Comparison of ENCODE assay signal across 17 cellular contexts in genomic region chr3:103712320-103713008, GRCh38.
DNase-seq lines count a peak whose midpoint lies in the region; ATAC-seq and TF ChIP-seq lines count a peak whose summit lies in the region.
"Had no signal": no experiment of that assay in that cellular context is flagged by ENCODE, and none has a peak within 500 bp of the region (broad histone marks: within the 10 kb centered on the region; RNA-seq: fewer than 3 reads in every experiment).

No MANE protein-coding gene starts in this region.

- peak; percentile 96 for ATAC-seq in SK-N-SH treated with all-trans-retinoic acid at 6 μM for 48 hours
- ATAC-seq in GM21723 (IDR thresholded peaks at IDR 0.05; ENCODE audit: unreplicated experiment): no peak
- ATAC-seq: activated CD4-positive, CD25-positive, alpha-beta regulatory T cell treated with anti-CD3 and anti-CD28 coated beads, Interleukin-2, amount 50 U/mL, for 24 hours; activated naive CD4-positive, alpha-beta T cell treated with anti-CD3 and anti-CD28 coated beads, Interleukin-2, amount 50 U/mL, for 72 hours; natural killer cell had no signal

- DNase-seq in HS-5 (ENCODE audit: low read depth): peak; percentile 52
- peak; percentile 2 for DNase-seq in fibroblast of mammary gland (ENCODE audit: low read depth)
- DNase-seq in stromal cell of bone marrow (ENCODE audit: low read depth): peak; percentile 2
- no peak for DNase-seq in NAMALWA (ENCODE audit: low spot score)
- no peak for DNase-seq in HuH-7.5 (ENCODE audit: low spot score)
- DNase-seq: activated CD8-positive, alpha-beta memory T cell treated with anti-CD3 and anti-CD28 coated beads, Interleukin-2, amount 50 U/mL, for 4 hours; MV-4-11; natural killer cell; stimulated activated CD4-positive, alpha-beta T cell treated with anti-CD3 and anti-CD28 coated beads, Interleukin-1b, Interleukin-23, amount 100 ng/mL, for 48 hours; T-helper 1 cell had no signal

- no peak for TF ChIP-seq CTCF in fibroblast of mammary gland (conservative IDR thresholded peaks at IDR 0.05; ENCODE audit: control insufficient read depth, insufficient read depth, low read depth, low read length)

- H3K4me3 ChIP-seq in fibroblast of mammary gland (ENCODE audit: control insufficient read depth, low read depth, low read length): no peak overlapping the region
- H3K4me3 ChIP-seq: esophagus muscularis mucosa, right atrium auricular region, tibial nerve had no signal

TF ChIP-seq in SK-N-SH treated with all-trans-retinoic acid at 6 μM for 48 hours, 23 proteins besides CTCF, POLR2A, EP300 and RAD21:
- TF ChIP-seq ESRRG (CRISPR knock-in tag; IDR thresholded peaks at IDR 0.05) (no peak), ZNF8 (CRISPR knock-in tag; IDR thresholded peaks at IDR 0.05) (no peak), ISL1 (CRISPR knock-in tag; IDR thresholded peaks at IDR 0.05) (peak; percentile 20; the same call in 1 of the 2 replicates)

Comparison
In these comparisons a context has a peak if more than half of its experiments do, and no peak if none do; other contexts are left out.
1. DNase-seq: peak in HS-5 (single experiment), fibroblast of mammary gland (single experiment) and stromal cell of bone marrow (single experiment); none in NAMALWA (single experiment) and HuH-7.5 (single experiment).